In the genomic region with DNA sequence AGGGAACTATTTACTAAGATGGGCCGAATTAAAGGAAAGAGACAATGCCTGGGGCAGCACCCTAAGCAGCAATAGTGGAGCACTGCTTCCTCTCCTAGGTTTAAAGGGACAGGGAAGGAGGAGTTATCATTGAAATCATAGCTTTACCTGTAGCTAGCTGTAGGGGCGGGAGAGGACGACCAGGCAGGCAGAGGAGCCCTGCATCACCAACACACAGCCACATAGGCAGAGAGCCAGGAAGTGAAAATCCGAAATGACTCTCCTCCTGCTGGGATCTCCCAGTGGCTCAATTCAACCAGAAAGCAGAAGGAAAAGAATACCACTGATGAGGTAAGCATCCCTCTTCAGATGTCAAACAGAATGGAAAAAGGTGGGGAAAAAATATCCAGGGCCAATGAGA, we compare ENCODE assay signal across 18 cellular contexts. TPM values are rescaled to one million over a fixed set of nuclear protein-coding genes. Genes with fewer than 3 reads are reported as not detected.
A peak's percentile ranks its signal among the peaks of the same experiment; 100 is the strongest.
DNase-seq lines count a peak whose midpoint lies in the region; ATAC-seq and TF ChIP-seq lines count a peak whose summit lies in the region.
"Had no signal": no experiment of that assay in that cellular context is flagged by ENCODE, and none has a peak within 500 bp of the region (broad histone marks: within the 10 kb centered on the region; RNA-seq: fewer than 3 reads in every experiment).

No MANE protein-coding gene starts in this region.

- H3K79me2 ChIP-seq in mammary epithelial cell (ENCODE audit: insufficient read depth, low read length), result no peaks in the 10 kb centered on the region

- H3K9ac ChIP-seq in mammary epithelial cell (ENCODE audit: insufficient read depth, low read length), result no peak overlapping the region

- H3K4me2 ChIP-seq in mammary epithelial cell (ENCODE audit: insufficient read depth, low read depth, low read length), result no peak overlapping the region

- no peak for TF ChIP-seq POLR2A in breast epithelium (IDR thresholded peaks at IDR 0.05)

- no peaks in the 10 kb centered on the region for H4K20me1 ChIP-seq in mammary epithelial cell (ENCODE audit: insufficient read depth, low read length)

- H3K4me1 ChIP-seq in mammary epithelial cell (ENCODE audit: insufficient read depth, low read length), result no peaks in the 10 kb centered on the region
- no peaks in the 10 kb centered on the region for H3K4me1 ChIP-seq in breast epithelium
- H3K4me1 ChIP-seq in RWPE2 (ENCODE audit: insufficient read depth, poor library complexity, severe bottlenecking), result no peaks in the 10 kb centered on the region
- no peaks in the 10 kb centered on the region for H3K4me1 ChIP-seq in CD4-positive, alpha-beta memory T cell (ENCODE audit: insufficient read depth, low read length)

- in situ Hi-C loops in mammary epithelial cell (cut with MboI; ENCODE audit: low sequenced_read_pairs in 2 of 2), result no loop called here

- no peaks in the 10 kb centered on the region for H3K27me3 ChIP-seq in mammary epithelial cell (ENCODE audit: insufficient read depth, low read length)
- H3K27me3 ChIP-seq in breast epithelium, result no peaks in the 10 kb centered on the region
- H3K27me3 ChIP-seq in RWPE2 (ENCODE audit: insufficient read depth, poor library complexity, severe bottlenecking), result no peaks in the 10 kb centered on the region
- H3K27me3 ChIP-seq in CD4-positive, alpha-beta memory T cell (ENCODE audit: insufficient read depth, low read length), result no peaks in the 10 kb centered on the region

- H3K4me1 Mint-ChIP-seq in stimulated activated naive B cell treated with anti-CD40 and anti-IgM and Interleukin-4, amounts not matched to agents 10 μg/mL and 1 μg/mL and 100 μg/mL, for 72 hours, result peaks cover 6% of the 10 kb centered on the region in 2 donors
- H3K4me1 Mint-ChIP-seq in CD4-positive, alpha-beta memory T cell, result no peaks in the 10 kb centered on the region
- H3K4me1 Mint-ChIP-seq: naive B cell, T-cell had no signal

- no peaks in the 10 kb centered on the region for H3K9me3 Mint-ChIP-seq in stimulated activated naive B cell treated with anti-CD40 and anti-IgM and Interleukin-4, amounts not matched to agents 10 μg/mL and 1 μg/mL and 100 μg/mL, for 72 hours
- H3K9me3 Mint-ChIP-seq in CD4-positive, alpha-beta memory T cell, result no peaks in the 10 kb centered on the region
- H3K9me3 Mint-ChIP-seq: T-cell had no signal

- no peak overlapping the region for H3K27ac ChIP-seq in mammary epithelial cell (ENCODE audit: insufficient read depth, low read depth, low read length)
- no peak overlapping the region for H3K27ac ChIP-seq in breast epithelium
- H3K27ac ChIP-seq in RWPE2 (ENCODE audit: poor library complexity, severe bottlenecking), result no peak overlapping the region
- no peak overlapping the region for H3K27ac ChIP-seq in CD4-positive, alpha-beta memory T cell (ENCODE audit: low read depth, low read length)

- no TSS peak for BruUV-seq in mammary epithelial cell (replicated peaks; lab: Mats Ljungman, UMichigan)

- H3K4me3 Mint-ChIP-seq in stimulated activated naive B cell treated with anti-CD40 and anti-IgM and Interleukin-4, amounts not matched to agents 10 μg/mL and 1 μg/mL and 100 μg/mL, for 72 hours, result no peak overlapping the region
- no peak overlapping the region for H3K4me3 Mint-ChIP-seq in CD4-positive, alpha-beta memory T cell
- H3K4me3 Mint-ChIP-seq: naive B cell, T-cell had no signal

- H3K9me3 ChIP-seq in mammary epithelial cell (replicated peaks; ENCODE audit: insufficient read depth, low read length) (no peaks in the 10 kb centered on the region), breast epithelium (no peaks in the 10 kb centered on the region), RWPE2 (ENCODE audit: severe bottlenecking) (no peaks in the 10 kb centered on the region)
- H3K9me3 ChIP-seq in CD4-positive, alpha-beta memory T cell (ENCODE audit: control insufficient read depth in 1 of 2, low read length in 2 of 2), result no peaks in the 10 kb centered on the region

- POLR2A ChIA-PET in CD4-positive, alpha-beta memory T cell (lab: Charles Lee; ENCODE audit: partially characterized antibody), result no interaction called here

- TF ChIP-seq CTCF in mammary epithelial cell (conservative IDR thresholded peaks at IDR 0.05 in 1 of 2, IDR thresholded peaks at IDR 0.05 in 1 of 2; ENCODE audit: extremely low read depth in 1 of 2, insufficient read depth in 1 of 2, low read depth in 1 of 2, low read length in 2 of 2) (no peak), breast epithelium (IDR thresholded peaks at IDR 0.05) (no peak), RWPE2 (IDR thresholded peaks at IDR 0.05; ENCODE audit: poor library complexity, severe bottlenecking) (no peak)

- H3K27ac Mint-ChIP-seq in stimulated activated naive B cell treated with anti-CD40 and anti-IgM and Interleukin-4, amounts not matched to agents 10 μg/mL and 1 μg/mL and 100 μg/mL, for 72 hours, result no peak overlapping the region
- no peak overlapping the region for H3K27ac Mint-ChIP-seq in CD4-positive, alpha-beta memory T cell
- H3K27ac Mint-ChIP-seq: naive B cell, T-cell had no signal

- DNase-seq in mammary epithelial cell (peak; percentile 27), breast epithelium (ENCODE audit: low spot score in 2 of 2) (no peak), RWPE2 (ENCODE audit: low spot score) (no peak), mucosa of gallbladder (ENCODE audit: low spot score) (no peak)
- DNase-seq in stimulated activated naive B cell treated with anti-CD40 and anti-IgM and Interleukin-4, amounts not matched to agents 10 μg/mL and 1 μg/mL and 100 μg/mL, for 72 hours, result peak; percentile 16
- no peak for DNase-seq in CD4-positive, alpha-beta memory T cell
- DNase-seq: activated CD4-positive, alpha-beta T cell treated with anti-CD3 and anti-CD28 coated beads for 4 hours; activated effector memory CD4-positive, alpha-beta T cell treated with Interleukin-2 at 50 U/mL for 16 hours; naive B cell; OCI-M1; stimulated activated CD4-positive, alpha-beta T cell treated with anti-CD3 and anti-CD28 coated beads, Interleukin-2, amount 100 ng/mL, for 48 hours; stimulated activated naive CD4-positive, alpha-beta T cell; T-cell had no signal

- intact Hi-C loops in mammary epithelial cell (cut with micrococcal nuclease) (no loop called here), breast epithelium (cut with DNase I; ENCODE audit: low total_unique reads) (no loop called here)
- intact Hi-C loops in CD4-positive, alpha-beta memory T cell (cut with micrococcal nuclease), result no loop called here

- CTCF ChIA-PET in mammary epithelial cell (lab: Charles Lee; ENCODE audit: low non-redundant PET), result interaction anchor here (0.6 kb wide), 1 partner anchor 14 kb away, joined by 5 read pairs; no protein-coding TSS in a partner anchor
- CTCF ChIA-PET in CD4-positive, alpha-beta memory T cell (lab: Charles Lee; ENCODE audit: partially characterized antibody), result no interaction called here

- dilution Hi-C loops in mammary epithelial cell (cut with HindIII; ENCODE audit: low sequenced_read_pairs), result no loop called here

- H3K27me3 Mint-ChIP-seq in stimulated activated naive B cell treated with anti-CD40 and anti-IgM and Interleukin-4, amounts not matched to agents 10 μg/mL and 1 μg/mL and 100 μg/mL, for 72 hours, result peaks cover 20 to 23% of the 10 kb centered on the region in 2 donors
- H3K27me3 Mint-ChIP-seq in CD4-positive, alpha-beta memory T cell, result peaks cover 8 to 9% of the 10 kb centered on the region in 2 donors

- no peak overlapping the region for H2AFZ ChIP-seq in mammary epithelial cell (ENCODE audit: low read depth, low read length)

- H3K36me3 Mint-ChIP-seq in stimulated activated naive B cell treated with anti-CD40 and anti-IgM and Interleukin-4, amounts not matched to agents 10 μg/mL and 1 μg/mL and 100 μg/mL, for 72 hours, result peaks cover 0 to 3% of the 10 kb centered on the region in 2 donors
- H3K36me3 Mint-ChIP-seq in CD4-positive, alpha-beta memory T cell, result no peaks in the 10 kb centered on the region
- H3K36me3 Mint-ChIP-seq: naive B cell, T-cell had no signal

- H3K4me3 ChIP-seq in mammary epithelial cell (replicated peaks in 1 of 3; ENCODE audit: insufficient read depth in 1 of 3, low read depth in 2 of 3, low read length in 3 of 3), result no peak overlapping the region
- H3K4me3 ChIP-seq in breast epithelium, result no peak overlapping the region
- no peak overlapping the region for H3K4me3 ChIP-seq in RWPE2 (ENCODE audit: severe bottlenecking)
- no peak overlapping the region for H3K4me3 ChIP-seq in CD4-positive, alpha-beta memory T cell (ENCODE audit: low read length in 2 of 2)

- peak; percentile 50 for ATAC-seq in HG02678 (IDR thresholded peaks at IDR 0.05; ENCODE audit: unreplicated experiment)
- peak; percentile 72 for ATAC-seq in RWPE2 (ENCODE audit: low read depth)
- ATAC-seq in stimulated activated naive B cell treated with anti-CD40 and anti-IgM and Interleukin-4, amounts not matched to agents 10 μg/mL and 1 μg/mL and 100 μg/mL, for 72 hours (replicated peaks), result peak; percentile 78 to 93
- no peak for ATAC-seq in HG02763 (IDR thresholded peaks at IDR 0.05; ENCODE audit: unreplicated experiment)
- ATAC-seq: T-cell had no signal

- no peaks in the 10 kb centered on the region for H3K36me3 ChIP-seq in mammary epithelial cell (ENCODE audit: insufficient read depth, low read length)
- H3K36me3 ChIP-seq in breast epithelium, result no peaks in the 10 kb centered on the region
- no peaks in the 10 kb centered on the region for H3K36me3 ChIP-seq in RWPE2 (ENCODE audit: low read depth)
- no peaks in the 10 kb centered on the region for H3K36me3 ChIP-seq in CD4-positive, alpha-beta memory T cell (ENCODE audit: insufficient read depth, low read length)

- 66% methylated on average over 3 of the region's 4 CpGs for WGBS in mammary epithelial cell (ENCODE audit: low coverage, missing lambda C conversion rate)

RNA-seq across cellular contexts. Expression of gene MRGPRX4, which starts 20.4 kb away (rescaled TPM):
- 1 to 10 TPM in 1 of 2 donors, under 1 TPM in 1; 0.33 to 1.2 TPM for total RNA-seq in mammary epithelial cell
- polyA plus RNA-seq in mammary epithelial cell, result 1.2 TPM
- not detected for polyA minus RNA-seq in mammary epithelial cell
- not detected for total RNA-seq in breast epithelium
- not detected for total RNA-seq in mucosa of gallbladder
- total RNA-seq in CD4-positive, alpha-beta memory T cell, result not detected
- not detected for polyA plus RNA-seq in CD4-positive, alpha-beta memory T cell
- total RNA-seq: fibroblast of villous mesenchyme, kidney epithelial cell, LHCN-M2, T-cell had no signal

RNA-seq across cellular contexts. Expression of gene SAA4, which starts 43.6 kb away (rescaled TPM):
- total RNA-seq in mammary epithelial cell (not detected), breast epithelium (10 to 100 TPM in 1 of 3 donors, 1 to 10 TPM in 1, not detected in 1; 5.6 to 45.2 TPM), mucosa of gallbladder (0.40 TPM)
- polyA plus RNA-seq in mammary epithelial cell, result not detected
- polyA minus RNA-seq in mammary epithelial cell, result not detected
- not detected for total RNA-seq in CD4-positive, alpha-beta memory T cell
- polyA plus RNA-seq in CD4-positive, alpha-beta memory T cell, result not detected
- total RNA-seq: fibroblast of villous mesenchyme, kidney epithelial cell, LHCN-M2 had no signal

RNA-seq across cellular contexts. Expression of gene SAA2, which starts 55.5 kb away (rescaled TPM):
- total RNA-seq in mammary epithelial cell (10 to 100 TPM in 1 of 2 donors, 1 to 10 TPM in 1; 2.7 to 17.9 TPM), breast epithelium (100 to 1,000 TPM in 2 of 3 donors, 1 to 10 TPM in 1; 7.5 to 567 (median 428) TPM), mucosa of gallbladder (20.3 TPM)
- polyA plus RNA-seq in mammary epithelial cell, result 9.6 TPM
- not detected for polyA minus RNA-seq in mammary epithelial cell
- total RNA-seq in CD4-positive, alpha-beta memory T cell, result not detected
- polyA plus RNA-seq in CD4-positive, alpha-beta memory T cell, result not detected
- total RNA-seq: LHCN-M2 had no signal

Comparison
In these comparisons a context has a peak if more than half of its experiments do, and no peak if none do; other contexts are left out.
1. DNase-seq: peak in mammary epithelial cell (single experiment) and stimulated activated naive B cell treated with anti-CD40 and anti-IgM and Interleukin-4, amounts not matched to agents 10 μg/mL and 1 μg/mL and 100 μg/mL, for 72 hours (single experiment); none in breast epithelium (0 of 2), RWPE2 (single experiment), mucosa of gallbladder (single experiment) and CD4-positive, alpha-beta memory T cell (0 of 5).